ENCODE assay signal across 11 cellular contexts in the genomic region with DNA sequence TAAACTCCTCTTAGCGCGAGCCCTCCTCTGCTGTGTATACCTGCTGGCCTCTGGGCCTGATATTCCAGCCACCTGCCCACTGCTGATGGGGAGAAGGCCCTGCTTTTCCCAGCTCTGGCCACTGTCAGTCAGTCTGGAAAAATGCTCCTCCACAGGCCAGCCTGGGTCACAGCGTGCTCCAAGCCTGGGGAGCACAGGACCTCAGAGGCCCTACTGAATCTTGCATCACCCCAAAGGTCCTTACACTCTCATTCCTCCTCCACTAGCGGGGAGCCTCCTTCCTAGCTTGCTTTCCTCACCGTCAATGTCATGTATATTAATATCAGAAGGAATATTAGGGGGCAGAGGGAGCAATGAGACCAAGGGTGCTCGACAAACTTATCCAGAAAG.
DNase-seq lines count a peak whose midpoint lies in the region; ATAC-seq and TF ChIP-seq lines count a peak whose summit lies in the region.
"Had no signal": no experiment of that assay in that cellular context is flagged by ENCODE, and none has a peak within 500 bp of the region (broad histone marks: within the 10 kb centered on the region; RNA-seq: fewer than 3 reads in every experiment).

No MANE protein-coding gene starts in this region.

- ATAC-seq in Panc1 = peak; percentile 22; the same call in 1 of the 2 replicates

- H3K4me1 ChIP-seq in A673 (ENCODE audit: insufficient read depth, low read length, poor library complexity, severe bottlenecking) (peaks cover 67% of the 10 kb centered on the region), Panc1 (ENCODE audit: control insufficient read depth, insufficient read depth, low read length) (peaks cover 39% of the 10 kb centered on the region), osteoblast (ENCODE audit: insufficient read depth, low read length) (peaks cover 32% of the 10 kb centered on the region)

- no peak overlapping the region for H3K4me2 ChIP-seq in osteoblast (ENCODE audit: insufficient read depth, low read length)

- H3K36me3 ChIP-seq in A673 (ENCODE audit: insufficient read depth, low read length, poor library complexity, severe bottlenecking) (no peaks in the 10 kb centered on the region), Panc1 (ENCODE audit: control insufficient read depth, insufficient read depth, low read length) (no peaks in the 10 kb centered on the region; the same call in 1 of the 2 replicates), osteoblast (ENCODE audit: insufficient read depth, low read length) (no peaks in the 10 kb centered on the region)

- no peaks in the 10 kb centered on the region for H3K9me3 ChIP-seq in A673 (ENCODE audit: low read depth, low read length, poor library complexity, severe bottlenecking)
- no peaks in the 10 kb centered on the region for H3K9me3 ChIP-seq in Panc1 (ENCODE audit: control insufficient read depth, insufficient read depth, low read depth, low read length)
- no peaks in the 10 kb centered on the region for H3K9me3 ChIP-seq in osteoblast (ENCODE audit: low read depth, low read length)

- H3K27ac ChIP-seq in A673 (ENCODE audit: low read depth, low read length, poor library complexity, severe bottlenecking) (peak overlapping the region; percentile 56), Panc1 (ENCODE audit: low read length) (0 out of 2 replicates have a peak overlapping the region, but pooled peaks have one; percentile 17), dorsolateral prefrontal cortex (peak overlapping the region; percentile 78 to 99 (median 96)), osteoblast (ENCODE audit: low read depth, low read length) (peak overlapping the region; percentile 65)

- CTCF ChIA-PET in A673 (lab: Charles Lee) (interaction anchor here (1.1 kb wide), 1 partner anchor 10 kb away, joined by 3 read pairs; no protein-coding TSS in a partner anchor), Panc1 (lab: Charles Lee) (no interaction called here)

- H4K20me1 ChIP-seq in osteoblast (ENCODE audit: insufficient read depth, low read length) = peaks cover 19% of the 10 kb centered on the region

- peaks cover 50% of the 10 kb centered on the region for H3K79me2 ChIP-seq in osteoblast (ENCODE audit: insufficient read depth, low read length)

- BruUV-seq in A673 (replicated peaks; lab: Mats Ljungman, UMichigan) (no TSS peak), Panc1 (replicated peaks; lab: Mats Ljungman, UMichigan) (no TSS peak)

- TF ChIP-seq CTCF in A673 (conservative IDR thresholded peaks at IDR 0.05; ENCODE audit: low read depth, low read length) (no peak), Panc1 (IDR thresholded peaks at IDR 0.05) (no peak), dorsolateral prefrontal cortex (IDR thresholded peaks at IDR 0.05 in 54 of 56, conservative IDR thresholded peaks at IDR 0.05 in 2 of 56; ENCODE audit: low read depth in 1 of 56, partially characterized antibody in 56 of 56) (peak in 1 of 56 donors; percentile 10), osteoblast (IDR thresholded peaks at IDR 0.05; ENCODE audit: extremely low read depth, low read depth, low read length) (no peak)

- no peak overlapping the region for H3K4me3 ChIP-seq in A673 (ENCODE audit: low read depth, low read length, poor library complexity, severe bottlenecking)
- no peak overlapping the region for H3K4me3 ChIP-seq in Panc1 (ENCODE audit: low read depth in 2 of 2, low read length in 2 of 2)
- peak overlapping the region in 23 of 59 donors; percentile 3 to 46 (median 27) for H3K4me3 ChIP-seq in dorsolateral prefrontal cortex
- no peak overlapping the region for H3K4me3 ChIP-seq in osteoblast (ENCODE audit: insufficient read depth, low read length)

- POLR2A ChIA-PET in A673 (lab: Charles Lee; ENCODE audit: low non-redundant PET) (no interaction called here), Panc1 (lab: Charles Lee) (no interaction called here)

- H3K27me3 ChIP-seq in A673 (replicated peaks; ENCODE audit: insufficient read depth, low read depth, low read length, poor library complexity) (no peaks in the 10 kb centered on the region), Panc1 (ENCODE audit: control insufficient read depth, insufficient read depth, low read length) (no peaks in the 10 kb centered on the region), dorsolateral prefrontal cortex (no peaks in the 10 kb centered on the region), osteoblast (ENCODE audit: insufficient read depth, low read length) (no peaks in the 10 kb centered on the region)

- no peak overlapping the region for H2AFZ ChIP-seq in osteoblast (ENCODE audit: low read length)

- in situ Hi-C loops in Panc1 (cut with HindIII; ENCODE audit: low pct_unique_long_range_greater_than_20kb, low sequenced_read_pairs) = no loop called here

- DNase-seq in A673 (ENCODE audit: low spot score) (no peak), Panc1 (ENCODE audit: low read depth, low spot score) (no peak), dorsolateral prefrontal cortex (no peak), osteoblast (ENCODE audit: insufficient read length, low spot score, missing footprints) (peak; percentile 76), medulla oblongata (ENCODE audit: extremely low spot score) (no peak), NCI-H1105 (lab: John Stamatoyannopoulos, UW) (no peak), HUDEP-2 (lab: John Stamatoyannopoulos, UW; ENCODE audit: unreplicated experiment in 76 of 76) (no peak), germinal center (ENCODE audit: low spot score) (no peak)
- DNase-seq: activated CD8-positive, alpha-beta memory T cell treated with anti-CD3 and anti-CD28 coated beads, Interleukin-2, amount 50 U/mL, for 4 hours; natural killer cell; T-helper 17 cell had no signal

- intact Hi-C loops in A673 (cut with micrococcal nuclease; ENCODE audit: unreplicated experiment) (no loop called here), Panc1 (cut with micrococcal nuclease; ENCODE audit: unreplicated experiment) (loop anchor here (5.0 to 10.0 kb wide), 2 partner anchors 33 to 219 kb away; no protein-coding TSS in a partner anchor), dorsolateral prefrontal cortex (cut with DNase I) (loop anchor here in 1 of 2 donors (5.0 kb wide), 1 partner anchor 83 kb away; no protein-coding TSS in a partner anchor)

Comparison
In these comparisons a context has a peak if more than half of its experiments do, and no peak if none do; other contexts are left out.
1. H3K27ac ChIP-seq: peak in every context shown above with its lines; median percentile 96 in dorsolateral prefrontal cortex; 65 in osteoblast; 56 in A673; 17 in Panc1.